In the genomic region with DNA sequence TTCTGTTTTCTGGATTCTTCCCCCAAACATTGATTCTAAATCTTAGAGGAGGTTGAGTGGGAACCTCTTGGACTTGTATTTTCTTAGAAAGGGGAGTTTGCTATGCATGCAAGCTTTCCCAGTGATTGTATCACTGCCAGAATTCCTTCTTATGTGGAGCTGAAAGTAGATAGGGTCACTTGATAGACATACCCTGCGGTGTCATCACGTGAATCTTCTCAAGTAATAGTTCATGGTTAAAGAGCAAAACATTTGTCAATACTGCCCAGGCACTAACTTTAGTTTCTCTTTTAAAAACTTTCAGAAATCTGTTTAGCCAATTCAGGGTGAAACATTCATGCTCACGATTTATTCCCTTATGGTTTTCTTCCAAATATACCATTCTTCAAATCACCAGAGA, we compare ENCODE assay signal across 2 cellular contexts.
TF ChIP-seq lines count a peak whose summit lies in the region.

No MANE protein-coding gene starts in this region.

TF ChIP-seq in SK-N-SH, 30 proteins besides CTCF, POLR2A, EP300 and RAD21 (continued from another document):
- TF ChIP-seq GABPA (IDR thresholded peaks at IDR 0.05; ENCODE audit: low read depth) = no peak
- no peak for TF ChIP-seq RFX5 (IDR thresholded peaks at IDR 0.05; ENCODE audit: low read length)
- no peak for TF ChIP-seq SIN3A (IDR thresholded peaks at IDR 0.05; ENCODE audit: borderline replicate concordance, low read depth, low read length)
- TF ChIP-seq NRF1 (IDR thresholded peaks at IDR 0.05; ENCODE audit: low read depth, low read length) = no peak
- no peak for TF ChIP-seq TAF1 (IDR thresholded peaks at IDR 0.05; ENCODE audit: borderline replicate concordance, low read depth, low read length)
- TF ChIP-seq RCOR1 (IDR thresholded peaks at IDR 0.05; ENCODE audit: low read length) = no peak
- TF ChIP-seq NFIC (IDR thresholded peaks at IDR 0.05; ENCODE audit: borderline replicate concordance) = no peak
- no peak for TF ChIP-seq MXI1 (IDR thresholded peaks at IDR 0.05; ENCODE audit: low read depth, low read length)
- no peak for TF ChIP-seq IRF3 (IDR thresholded peaks at IDR 0.05; ENCODE audit: low read depth, low read length)

TF ChIP-seq in SK-N-SH treated with all-trans-retinoic acid at 6 μM for 48 hours, 23 proteins besides CTCF, POLR2A, EP300 and RAD21 (continued from another document):
- TF ChIP-seq PPARA (CRISPR knock-in tag; IDR thresholded peaks at IDR 0.05; ENCODE audit: borderline replicate concordance) = no peak
TF ChIP-seq in SK-N-SH treated with all-trans-retinoic acid at 6 μM for 48 hours: peak in this region for 0.
